In genomic region chr12:7995266-7995963, GRCh38 we compare ENCODE assay signal across 8 cellular contexts. TPM values are rescaled to one million over a fixed set of nuclear protein-coding genes. Genes with fewer than 3 reads are reported as not detected.
DNase-seq lines count a peak whose midpoint lies in the region; ATAC-seq, FAIRE-seq and TF ChIP-seq lines count a peak whose summit lies in the region.

No MANE protein-coding gene starts in this region.

- H3K36me3 Mint-ChIP-seq in T-helper 2 cell treated with Interferon-gamma antibody and Interleukin-4, amounts not matched to agents 5 μg/mL and 100 μg/mL, for 36 hours (ENCODE audit: low read depth), result peaks cover 3% of the 10 kb centered on the region
- H3K36me3 Mint-ChIP-seq in astrocyte (ENCODE audit: low read depth, unreplicated experiment), result peaks cover 2% of the 10 kb centered on the region

- peak overlapping the region; percentile 41 for H3K4me3 ChIP-seq in astrocyte (ENCODE audit: insufficient read depth, low read depth, low read length)
- H3K4me3 ChIP-seq in skin epidermis, result no peak overlapping the region

- no peaks in the 10 kb centered on the region for H4K20me1 ChIP-seq in astrocyte (ENCODE audit: insufficient read depth, low read length)

- DNase-seq in SHP77 (lab: John Stamatoyannopoulos, UW) (peak; percentile 13 to 33), SHP77 treated with DMSO at 0.1 percent for 48 hours (lab: John Stamatoyannopoulos, UW) (no peak), NCI-H1417 (lab: John Stamatoyannopoulos, UW) (peak; percentile 32 to 83 (median 67)), astrocyte (ENCODE audit: low read depth) (peak; percentile 82), hypothalamus (lab: John Stamatoyannopoulos, UW) (peak in 45 of 51 donors; percentile 2 to 85 (median 60))
- peak; percentile 89 for DNase-seq in T-helper 2 cell treated with Interferon-gamma antibody and Interleukin-4, amounts not matched to agents 5 μg/mL and 100 μg/mL, for 36 hours (ENCODE audit: low spot score)

- H3K27ac Mint-ChIP-seq in T-helper 2 cell treated with Interferon-gamma antibody and Interleukin-4, amounts not matched to agents 5 μg/mL and 100 μg/mL, for 36 hours, result no peak overlapping the region
- H3K27ac Mint-ChIP-seq in astrocyte (ENCODE audit: unreplicated experiment), result no peak overlapping the region

- H3K79me2 ChIP-seq in astrocyte (ENCODE audit: insufficient read depth, low read length), result no peaks in the 10 kb centered on the region

- peak overlapping the region; percentile 78 for H3K9ac ChIP-seq in astrocyte (ENCODE audit: low read length)

- H3K9me3 ChIP-seq in astrocyte (ENCODE audit: insufficient read depth, low read depth, low read length), result peaks cover 5% of the 10 kb centered on the region

- peak overlapping the region; percentile 9 for H2AFZ ChIP-seq in astrocyte (ENCODE audit: low read depth, low read length)

- peaks cover 21% of the 10 kb centered on the region for H3K4me1 Mint-ChIP-seq in T-helper 2 cell treated with Interferon-gamma antibody and Interleukin-4, amounts not matched to agents 5 μg/mL and 100 μg/mL, for 36 hours (ENCODE audit: low read depth)
- H3K4me1 Mint-ChIP-seq in astrocyte (ENCODE audit: low read depth, unreplicated experiment), result peaks cover 9% of the 10 kb centered on the region

- H3K27me3 Mint-ChIP-seq in T-helper 2 cell treated with Interferon-gamma antibody and Interleukin-4, amounts not matched to agents 5 μg/mL and 100 μg/mL, for 36 hours (ENCODE audit: low read depth), result no peaks in the 10 kb centered on the region
- H3K27me3 Mint-ChIP-seq in astrocyte (ENCODE audit: low read depth, unreplicated experiment), result no peaks in the 10 kb centered on the region

- peak; percentile 80 for FAIRE-seq in astrocyte (lab: Jason Lieb, UNC)

- no peaks in the 10 kb centered on the region for H3K27me3 ChIP-seq in astrocyte (ENCODE audit: insufficient read depth, low read length)

- no peak overlapping the region for H3K4me3 Mint-ChIP-seq in T-helper 2 cell treated with Interferon-gamma antibody and Interleukin-4, amounts not matched to agents 5 μg/mL and 100 μg/mL, for 36 hours
- no peak overlapping the region for H3K4me3 Mint-ChIP-seq in astrocyte (ENCODE audit: unreplicated experiment)

- ATAC-seq in HG02870 (IDR thresholded peaks at IDR 0.05; ENCODE audit: unreplicated experiment), result peak; percentile 94

- peaks cover 10% of the 10 kb centered on the region for H3K9me3 Mint-ChIP-seq in T-helper 2 cell treated with Interferon-gamma antibody and Interleukin-4, amounts not matched to agents 5 μg/mL and 100 μg/mL, for 36 hours
- peaks cover 22% of the 10 kb centered on the region for H3K9me3 Mint-ChIP-seq in astrocyte (ENCODE audit: unreplicated experiment)

- peaks cover 26% of the 10 kb centered on the region for H3K4me1 ChIP-seq in astrocyte (ENCODE audit: insufficient read depth, low read length)

- H3K27ac ChIP-seq in astrocyte (ENCODE audit: low read depth, low read length) (peak overlapping the region; percentile 91), skin epidermis (peak overlapping the region in 18 of 21 experiments; percentile 34 to 76 (median 61))

- peak overlapping the region; percentile 80 for H3K4me2 ChIP-seq in astrocyte (ENCODE audit: low read length)

- peak; percentile 74 for TF ChIP-seq CTCF in astrocyte (IDR thresholded peaks at IDR 0.05; ENCODE audit: insufficient read depth, low read depth, low read length)

- H3K36me3 ChIP-seq in astrocyte (ENCODE audit: insufficient read depth, low read length), result no peaks in the 10 kb centered on the region

RNA-seq across cellular contexts. Expression of gene FOXJ2, which starts 37.1 kb away (rescaled TPM):
- 16.0 and 16.9 TPM in 2 replicates for total RNA-seq in astrocyte

RNA-seq across cellular contexts. Expression of gene SLC2A3, which starts 59.4 kb away (rescaled TPM):
- 178 and 389 TPM in 2 replicates for total RNA-seq in astrocyte
